Comparison of ENCODE assay signal across 8 cellular contexts in genomic region chr15:43184407-43185160, GRCh38. TPM values are rescaled to one million over a fixed set of nuclear protein-coding genes. Genes with fewer than 3 reads are reported as not detected.
DNase-seq lines count a peak whose midpoint lies in the region.

No MANE protein-coding gene starts in this region.

- H3K27ac ChIP-seq in subcutaneous abdominal adipose tissue (ENCODE audit: low read depth, low read length), result peak overlapping the region; percentile 76

- peaks cover 7% of the 10 kb centered on the region for H3K36me3 Mint-ChIP-seq in activated naive CD8-positive, alpha-beta T cell treated with anti-CD3 and anti-CD28 coated beads for 36 hours
- H3K36me3 Mint-ChIP-seq in immature natural killer cell, result peaks cover 10 to 20% (median 12%) of the 10 kb centered on the region in 3 donors

- peaks cover 5 to 18% (median 12%) of the 10 kb centered on the region in 5 donors for H3K36me3 ChIP-seq in subcutaneous abdominal adipose tissue (ENCODE audit: control insufficient read depth in 5 of 5, insufficient read depth in 5 of 5, low read length in 5 of 5)

- no peaks in the 10 kb centered on the region for H3K27me3 ChIP-seq in subcutaneous abdominal adipose tissue (ENCODE audit: control insufficient read depth in 5 of 5, insufficient read depth in 4 of 5, low read length in 5 of 5)

- H3K27me3 Mint-ChIP-seq in activated naive CD8-positive, alpha-beta T cell treated with anti-CD3 and anti-CD28 coated beads for 36 hours, result no peaks in the 10 kb centered on the region
- peaks cover 4 to 17% (median 8%) of the 10 kb centered on the region in 3 donors for H3K27me3 Mint-ChIP-seq in immature natural killer cell (ENCODE audit: low read depth in 3 of 3)

- H3K4me3 ChIP-seq in subcutaneous abdominal adipose tissue (ENCODE audit: low read depth in 1 of 5, low read length in 5 of 5), result peak overlapping the region; percentile 8 to 96 (median 88)

- peaks cover 20% of the 10 kb centered on the region for H3K4me1 Mint-ChIP-seq in activated naive CD8-positive, alpha-beta T cell treated with anti-CD3 and anti-CD28 coated beads for 36 hours
- H3K4me1 Mint-ChIP-seq in immature natural killer cell, result peaks cover 35 to 38% of the 10 kb centered on the region in 2 donors

- no peaks in the 10 kb centered on the region for H3K9me3 Mint-ChIP-seq in activated naive CD8-positive, alpha-beta T cell treated with anti-CD3 and anti-CD28 coated beads for 36 hours
- no peaks in the 10 kb centered on the region for H3K9me3 Mint-ChIP-seq in immature natural killer cell

- peaks cover 3 to 32% (median 29%) of the 10 kb centered on the region in 5 donors for H3K4me1 ChIP-seq in subcutaneous abdominal adipose tissue (ENCODE audit: control insufficient read depth in 5 of 5, insufficient read depth in 5 of 5, low read length in 5 of 5)

- DNase-seq in DMS53 (lab: John Stamatoyannopoulos, UW) (peak; percentile 26), DMS53 treated with DMSO at 0.1 percent for 48 hours (lab: John Stamatoyannopoulos, UW; ENCODE audit: unreplicated experiment) (no peak), immature natural killer cell (no peak), NCI-H510A (lab: John Stamatoyannopoulos, UW) (no peak), NOMO-1 (lab: John Stamatoyannopoulos, UW; ENCODE audit: unreplicated experiment in 2 of 2) (no peak), GF-D8 (lab: John Stamatoyannopoulos, UW) (no peak)
- DNase-seq in activated naive CD8-positive, alpha-beta T cell treated with anti-CD3 and anti-CD28 coated beads for 36 hours, result no peak

- H3K9ac ChIP-seq in subcutaneous abdominal adipose tissue (ENCODE audit: low read length in 5 of 5), result peak overlapping the region in 2 of 5 donors; percentile 80 to 84

- H3K4me3 Mint-ChIP-seq in activated naive CD8-positive, alpha-beta T cell treated with anti-CD3 and anti-CD28 coated beads for 36 hours, result peak overlapping the region; percentile 93
- H3K4me3 Mint-ChIP-seq in immature natural killer cell, result peak overlapping the region; percentile 94 to 97 (median 96)

- H3K9me3 ChIP-seq in subcutaneous abdominal adipose tissue (ENCODE audit: control insufficient read depth in 5 of 5, low read length in 5 of 5), result no peaks in the 10 kb centered on the region

- H3K27ac Mint-ChIP-seq in activated naive CD8-positive, alpha-beta T cell treated with anti-CD3 and anti-CD28 coated beads for 36 hours, result peak overlapping the region; percentile 89
- H3K27ac Mint-ChIP-seq in immature natural killer cell, result peak overlapping the region; percentile 95 to 98 (median 96)

RNA-seq across cellular contexts. Expression of gene CCNDBP1, which starts 0.6 kb away (rescaled TPM):
- total RNA-seq in activated naive CD8-positive, alpha-beta T cell treated with anti-CD3 and anti-CD28 coated beads for 36 hours, result 10 to 100 TPM; 40.2 to 45.0 TPM
- 100 to 1,000 TPM; 186 to 286 (median 197) TPM for polyA plus RNA-seq in immature natural killer cell

RNA-seq across cellular contexts. Expression of gene EPB42, which starts 36.2 kb away (rescaled TPM):
- total RNA-seq in activated naive CD8-positive, alpha-beta T cell treated with anti-CD3 and anti-CD28 coated beads for 36 hours, result not detected
- not detected for polyA plus RNA-seq in immature natural killer cell

RNA-seq across cellular contexts. Expression of gene TMEM62, which starts 51.2 kb away (rescaled TPM):
- 10 to 100 TPM; 13.8 to 13.9 TPM for total RNA-seq in activated naive CD8-positive, alpha-beta T cell treated with anti-CD3 and anti-CD28 coated beads for 36 hours
- 10 to 100 TPM in 2 of 3 donors, 1 to 10 TPM in 1; 9.3 to 12.7 (median 12.5) TPM for polyA plus RNA-seq in immature natural killer cell
